In the genomic region with DNA sequence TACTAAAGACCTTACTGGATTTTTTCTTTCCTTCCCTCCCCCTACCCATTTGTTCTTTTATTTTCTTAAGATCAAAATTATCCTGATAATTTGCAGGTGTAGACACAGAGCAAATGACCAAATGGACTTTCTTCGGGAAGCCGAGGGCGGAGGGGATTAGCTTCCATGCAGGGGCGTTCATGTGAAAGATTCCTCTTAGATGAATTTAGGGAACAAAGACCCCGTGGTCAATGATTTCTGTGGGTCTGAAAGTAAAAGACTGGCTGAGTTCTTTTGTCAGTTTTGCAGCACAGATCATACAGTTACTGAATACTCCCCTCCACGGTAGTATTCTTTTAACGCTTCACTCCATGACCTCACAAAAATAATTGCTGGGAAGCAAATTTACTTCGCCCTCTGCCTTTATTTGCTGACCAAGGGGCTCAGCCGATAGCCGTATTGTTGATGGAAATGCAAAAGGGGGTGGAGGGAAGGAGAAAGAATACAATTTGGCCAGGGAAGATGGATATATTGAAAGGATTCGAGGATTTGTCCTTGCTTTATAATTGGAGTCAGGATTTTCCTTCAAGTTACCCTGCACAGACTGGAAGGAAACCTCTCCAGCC, we compare ENCODE assay signal across 17 cellular contexts.
"Had no signal": no experiment of that assay in that cellular context is flagged by ENCODE, and none has a peak within 500 bp of the region (broad histone marks: within the 10 kb centered on the region; RNA-seq: fewer than 3 reads in every experiment).

No MANE protein-coding gene starts in this region.

- H3K4me1 ChIP-seq: tibial artery, vagina had no signal

- H3K27me3 ChIP-seq: tibial artery, vagina had no signal

- H3K4me3 Mint-ChIP-seq: activated naive CD4-positive, alpha-beta T cell treated with anti-CD3 and anti-CD28 coated beads for 36 hours; activated naive CD8-positive, alpha-beta T cell treated with anti-CD3 and anti-CD28 coated beads, Interleukin-2, amount 50 U/mL, for 24 hours; activated T-helper 17 cell treated with anti-CD3 and anti-CD28 coated beads, Interleukin-2, amount 50 U/mL, for 72 hours; memory B cell; nephron; stimulated activated naive B cell treated with anti-CD40 and anti-IgM and Interleukin-4, amounts not matched to agents 10 μg/mL and 1 μg/mL and 100 μg/mL, for 72 hours had no signal

- H3K4me3 ChIP-seq: tibial artery, vagina had no signal

- H3K9me3 ChIP-seq: tibial artery, vagina had no signal

- H3K27me3 Mint-ChIP-seq: memory B cell had no signal

- H3K27ac ChIP-seq: tibial artery, vagina, VCaP had no signal

- H3K36me3 Mint-ChIP-seq: stimulated activated naive B cell treated with anti-CD40 and anti-IgM and Interleukin-4, amounts not matched to agents 10 μg/mL and 1 μg/mL and 100 μg/mL, for 72 hours had no signal

- H3K9me3 Mint-ChIP-seq: activated naive CD4-positive, alpha-beta T cell treated with anti-CD3 and anti-CD28 coated beads for 36 hours; activated naive CD8-positive, alpha-beta T cell treated with anti-CD3 and anti-CD28 coated beads, Interleukin-2, amount 50 U/mL, for 24 hours; activated T-helper 17 cell treated with anti-CD3 and anti-CD28 coated beads, Interleukin-2, amount 50 U/mL, for 72 hours; memory B cell; nephron; stimulated activated naive B cell treated with anti-CD40 and anti-IgM and Interleukin-4, amounts not matched to agents 10 μg/mL and 1 μg/mL and 100 μg/mL, for 72 hours had no signal

- H3K4me1 Mint-ChIP-seq: activated naive CD8-positive, alpha-beta T cell treated with anti-CD3 and anti-CD28 coated beads, Interleukin-2, amount 50 U/mL, for 24 hours; activated T-helper 17 cell treated with anti-CD3 and anti-CD28 coated beads, Interleukin-2, amount 50 U/mL, for 72 hours; memory B cell; stimulated activated naive B cell treated with anti-CD40 and anti-IgM and Interleukin-4, amounts not matched to agents 10 μg/mL and 1 μg/mL and 100 μg/mL, for 72 hours had no signal

- H3K27ac Mint-ChIP-seq: activated naive CD4-positive, alpha-beta T cell treated with anti-CD3 and anti-CD28 coated beads for 36 hours; activated naive CD8-positive, alpha-beta T cell treated with anti-CD3 and anti-CD28 coated beads, Interleukin-2, amount 50 U/mL, for 24 hours; activated T-helper 17 cell treated with anti-CD3 and anti-CD28 coated beads, Interleukin-2, amount 50 U/mL, for 72 hours; memory B cell; nephron; stimulated activated naive B cell treated with anti-CD40 and anti-IgM and Interleukin-4, amounts not matched to agents 10 μg/mL and 1 μg/mL and 100 μg/mL, for 72 hours had no signal

- H3K36me3 ChIP-seq: tibial artery, vagina had no signal

- DNase-seq: activated CD4-positive, alpha-beta T cell treated with anti-CD3 and anti-CD28 coated beads, Interleukin-2, amount 50 U/mL, for 48 hours; activated naive CD4-positive, alpha-beta T cell treated with anti-CD3 and anti-CD28 coated beads for 36 hours; activated naive CD8-positive, alpha-beta T cell treated with anti-CD3 and anti-CD28 coated beads, Interleukin-2, amount 50 U/mL, for 24 hours; aorta; cortex of kidney; effector CD8-positive, alpha-beta T cell; foreskin fibroblast; hippocampal formation; left ventricle myocardium superior; stimulated activated naive B cell treated with anti-CD40 and anti-IgM and Interleukin-4, amounts not matched to agents 10 μg/mL and 1 μg/mL and 100 μg/mL, for 72 hours; tibial artery had no signal

- ATAC-seq: activated naive CD8-positive, alpha-beta T cell treated with anti-CD3 and anti-CD28 coated beads, Interleukin-2, amount 50 U/mL, for 24 hours; activated T-helper 17 cell treated with anti-CD3 and anti-CD28 coated beads, Interleukin-2, amount 50 U/mL, for 72 hours; left ventricle myocardium superior; sciatic nerve; stimulated activated naive B cell treated with anti-CD40 and anti-IgM and Interleukin-4, amounts not matched to agents 10 μg/mL and 1 μg/mL and 100 μg/mL, for 72 hours had no signal
